ENCODE assay signal across 1 cellular context in genomic region chr5:67817652-67818051, GRCh38.
TF ChIP-seq lines count a peak whose summit lies in the region.

No MANE protein-coding gene starts in this region.

TF ChIP-seq in K562, 482 proteins besides CTCF, POLR2A, EP300 and RAD21 (continued from another document):
- TF ChIP-seq CTCFL (IDR thresholded peaks at IDR 0.05; ENCODE audit: borderline replicate concordance, insufficient read depth, low read depth, low read length, poor library complexity, severe bottlenecking), result no peak
- TF ChIP-seq PTTG1 (tag; IDR thresholded peaks at IDR 0.05; ENCODE audit: low read depth), result no peak
- 0 out of 2 replicates have a peak, but pooled peaks have one; percentile 41 for TF ChIP-seq POLR2G (IDR thresholded peaks at IDR 0.05; ENCODE audit: low read depth, low read length)
- TF ChIP-seq TCFL5 (CRISPR knock-in tag; conservative IDR thresholded peaks at IDR 0.05), result no peak
- peak; percentile 43 for TF ChIP-seq RBFOX2 (IDR thresholded peaks at IDR 0.05; ENCODE audit: low read depth, low read length)
- TF ChIP-seq YY1 (IDR thresholded peaks at IDR 0.05; ENCODE audit: borderline replicate concordance in 1 of 3, control insufficient read depth in 1 of 3, extremely low read depth in 1 of 3, insufficient read depth in 3 of 3, insufficient read length in 1 of 3, insufficient replicate concordance in 2 of 3, low read depth in 1 of 3, low read length in 2 of 3), result peak in 1 of 3 experiments; percentile 39
- no peak for TF ChIP-seq KDM2B (CRISPR knock-in tag; IDR thresholded peaks at IDR 0.05)
- no peak for TF ChIP-seq ZBTB43 (CRISPR knock-in tag; IDR thresholded peaks at IDR 0.05)
- no peak for TF ChIP-seq ZNF140 (CRISPR knock-in tag; IDR thresholded peaks at IDR 0.05)
- TF ChIP-seq NFRKB (IDR thresholded peaks at IDR 0.05; ENCODE audit: low read depth), result peak; percentile 72
- no peak for TF ChIP-seq GMEB1 (CRISPR knock-in tag; IDR thresholded peaks at IDR 0.05)
- peak; percentile 34 to 54; a peak in 3 of 4 replicates for TF ChIP-seq NRF1 (conservative IDR thresholded peaks at IDR 0.05 in 1 of 2, IDR thresholded peaks at IDR 0.05 in 1 of 2)
- TF ChIP-seq GTF2F1 (IDR thresholded peaks at IDR 0.05; ENCODE audit: low read depth, low read length), result no peak
- TF ChIP-seq PHB (CRISPR knock-in tag; IDR thresholded peaks at IDR 0.05), result no peak
- no peak for TF ChIP-seq GTF2E2 (tag; IDR thresholded peaks at IDR 0.05)
- TF ChIP-seq NR4A1 (CRISPR knock-in tag; IDR thresholded peaks at IDR 0.05), result no peak
- TF ChIP-seq NR4A1 (tag; IDR thresholded peaks at IDR 0.05), result 0 out of 2 replicates have a peak, but pooled peaks have one; percentile 47
- TF ChIP-seq TGIF2 (CRISPR knock-in tag; IDR thresholded peaks at IDR 0.05), result no peak
- peak; percentile 26 for TF ChIP-seq TAF9B (IDR thresholded peaks at IDR 0.05; ENCODE audit: partially characterized antibody)
- TF ChIP-seq RBBP5 (IDR thresholded peaks at IDR 0.05; ENCODE audit: borderline replicate concordance, insufficient read depth, low read length, poor library complexity, severe bottlenecking), result no peak
- no peak for TF ChIP-seq THRA (IDR thresholded peaks at IDR 0.05)
- TF ChIP-seq ZNF444 (CRISPR knock-in tag; IDR thresholded peaks at IDR 0.05), result no peak
- no peak for TF ChIP-seq SAFB (IDR thresholded peaks at IDR 0.05; ENCODE audit: borderline replicate concordance, low read depth, low read length)
- TF ChIP-seq POLR2AphosphoS2 (IDR thresholded peaks at IDR 0.05; ENCODE audit: low read length), result no peak
- no peak for TF ChIP-seq HDAC1 (IDR thresholded peaks at IDR 0.05)
- no peak for TF ChIP-seq MTA1 (IDR thresholded peaks at IDR 0.05; ENCODE audit: borderline replicate concordance)
- no peak for TF ChIP-seq PTBP1 (IDR thresholded peaks at IDR 0.05; ENCODE audit: low read depth, low read length)
- TF ChIP-seq ZNF830 (CRISPR knock-in tag; IDR thresholded peaks at IDR 0.05), result no peak
- no peak for TF ChIP-seq ZNF277 (CRISPR knock-in tag; IDR thresholded peaks at IDR 0.05; ENCODE audit: borderline replicate concordance)
- no peak for TF ChIP-seq LCOR (CRISPR knock-in tag; IDR thresholded peaks at IDR 0.05)
- TF ChIP-seq JUND (IDR thresholded peaks at IDR 0.05; ENCODE audit: borderline replicate concordance, low read depth, low read length), result no peak
- no peak for TF ChIP-seq JUND (tag; IDR thresholded peaks at IDR 0.05; ENCODE audit: borderline replicate concordance, low read depth, low read length)
- no peak for TF ChIP-seq ZNF232 (CRISPR knock-in tag; IDR thresholded peaks at IDR 0.05)
- TF ChIP-seq ZC3H8 (IDR thresholded peaks at IDR 0.05), result no peak
